Comparison of ENCODE assay signal across 19 cellular contexts in the genomic region with DNA sequence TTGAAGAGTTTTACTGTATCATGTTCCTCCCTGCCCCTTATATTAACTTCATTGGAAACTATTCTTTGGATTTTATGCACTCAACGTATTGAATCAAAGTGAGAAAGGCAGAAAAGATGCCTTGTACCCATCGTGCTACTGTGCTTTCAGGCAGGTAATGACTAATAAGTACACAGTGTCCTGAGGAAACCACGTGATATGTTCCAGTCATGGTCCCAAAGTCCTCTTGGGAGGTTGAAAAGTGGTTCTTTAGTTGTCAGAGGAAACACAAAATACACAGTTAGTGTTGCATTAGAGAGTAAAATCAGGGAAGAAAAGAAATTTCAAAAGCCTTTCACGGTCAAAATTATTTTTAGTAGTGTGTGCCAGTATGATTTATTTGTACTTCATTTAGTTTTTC.
DNase-seq lines count a peak whose midpoint lies in the region; ATAC-seq, FAIRE-seq and TF ChIP-seq lines count a peak whose summit lies in the region.
"Had no signal": no experiment of that assay in that cellular context is flagged by ENCODE, and none has a peak within 500 bp of the region (broad histone marks: within the 10 kb centered on the region; RNA-seq: fewer than 3 reads in every experiment).

No MANE protein-coding gene starts in this region.

- no peak for FAIRE-seq in HepG2 (lab: Jason Lieb, UNC)
- FAIRE-seq: GM19239 had no signal

- TF ChIP-seq CTCF in epithelial cell of esophagus (IDR thresholded peaks at IDR 0.05; ENCODE audit: insufficient read depth, low read depth, low read length, missing control alignments) (no peak), HepG2 (CRISPR knock-in tag; IDR thresholded peaks at IDR 0.05) (no peak), thyroid gland (IDR thresholded peaks at IDR 0.05) (no peak)

- POLR2A ChIA-PET in HepG2 (lab: Yijun Ruan, JAX), result no interaction called here

- DNase-seq in DMS53 (lab: John Stamatoyannopoulos, UW) (peak; percentile 8), DMS53 treated with DMSO at 0.1 percent for 48 hours (lab: John Stamatoyannopoulos, UW; ENCODE audit: unreplicated experiment) (no peak), epithelial cell of esophagus (ENCODE audit: low read depth) (peak; percentile 33), HepG2 (ENCODE audit: low spot score) (peak; percentile 20), thyroid gland (peak; percentile 37 to 45), amniotic stem cell (lab: John Stamatoyannopoulos, UW) (no peak)
- DNase-seq: GF-D8, GOT3, NCI-H1105 treated with DMSO at 0.1 percent for 48 hours, NCI-H1694 treated with DMSO at 0.1 percent for 48 hours, NCI-H510A, NCI-H748 treated with DMSO at 0.1 percent for 48 hours, PC-3, SJCRH30 had no signal

- H3K4me1 ChIP-seq in HepG2 (ENCODE audit: insufficient read depth, low read length), result peaks cover 13% of the 10 kb centered on the region; the same call in 1 of the 2 replicates
- H3K4me1 ChIP-seq in thyroid gland, result peaks cover 5 to 8% of the 10 kb centered on the region in 2 donors
- H3K4me1 ChIP-seq: SJCRH30 had no signal

- no peaks in the 10 kb centered on the region for H3K79me2 ChIP-seq in HepG2 (ENCODE audit: insufficient read depth, low read length)

- TF ChIP-seq POLR2A in HepG2 (IDR thresholded peaks at IDR 0.05; ENCODE audit: insufficient read depth in 1 of 2, low read depth in 2 of 2, low read length in 2 of 2) (no peak), thyroid gland (IDR thresholded peaks at IDR 0.05) (peak in 1 of 2 donors; percentile 22)

- H2AFZ ChIP-seq in HepG2 (ENCODE audit: low read length), result no peak overlapping the region

- H4K20me1 ChIP-seq in HepG2 (ENCODE audit: insufficient read depth, low read length), result no peaks in the 10 kb centered on the region

- ATAC-seq in HepG2 (peak; percentile 88), GM21447 (IDR thresholded peaks at IDR 0.05; ENCODE audit: unreplicated experiment) (no peak), GM19328 (IDR thresholded peaks at IDR 0.05; ENCODE audit: unreplicated experiment) (no peak)
- ATAC-seq: HCT116, PC-3 had no signal

- H3K4me3 ChIP-seq in epithelial cell of esophagus (ENCODE audit: low read length) (no peak overlapping the region), HepG2 (replicated peaks in 1 of 3; ENCODE audit: insufficient read depth in 1 of 3, low read depth in 2 of 3, low read length in 3 of 3) (no peak overlapping the region), thyroid gland (replicated peaks in 1 of 3) (no peak overlapping the region)
- H3K4me3 ChIP-seq: SJCRH30 had no signal

- no peak for TF ChIP-seq RAD21 in HepG2 (CRISPR knock-in tag; IDR thresholded peaks at IDR 0.05)

- CTCF ChIA-PET in HepG2 (lab: Yijun Ruan, JAX; ENCODE audit: low intra/inter-chr PET ratio, low total read pairs), result no interaction called here

- in situ Hi-C loops in HepG2 (cut with HindIII; ENCODE audit: extremely low pct_ligation_motif_present, low pct_unique_long_range_greater_than_20kb), result no loop called here

- H3K27me3 ChIP-seq in HepG2 (ENCODE audit: control insufficient read depth in 1 of 2, insufficient read depth in 2 of 2, low read length in 2 of 2), result no peaks in the 10 kb centered on the region; a peak in 1 of 5 replicates
- H3K27me3 ChIP-seq in thyroid gland, result no peaks in the 10 kb centered on the region
- H3K27me3 ChIP-seq: SJCRH30 had no signal

- no peaks in the 10 kb centered on the region for H3K9me3 ChIP-seq in HepG2 (ENCODE audit: low read length)
- no peaks in the 10 kb centered on the region for H3K9me3 ChIP-seq in thyroid gland
- H3K9me3 ChIP-seq: SJCRH30 had no signal

- no TSS peak for BruUV-seq in HepG2 (replicated peaks; lab: Mats Ljungman, UMichigan)

- H3K36me3 ChIP-seq in HepG2 (replicated peaks in 1 of 2; ENCODE audit: control insufficient read depth in 1 of 2, insufficient read depth in 2 of 2, low read length in 2 of 2) (no peaks in the 10 kb centered on the region), thyroid gland (no peaks in the 10 kb centered on the region)
- H3K36me3 ChIP-seq: SJCRH30 had no signal

- H3K9ac ChIP-seq in HepG2 (ENCODE audit: insufficient read depth, low read depth, low read length), result no peak overlapping the region

- intact Hi-C loops in HepG2 (cut with micrococcal nuclease; ENCODE audit: unreplicated experiment), result no loop called here
- intact Hi-C loops in thyroid gland (cut with DNase I), result no loop called here

- no peak for TF ChIP-seq EP300 in HepG2 (IDR thresholded peaks at IDR 0.05; ENCODE audit: low read depth in 2 of 2, low read length in 2 of 2)
- no peak for TF ChIP-seq EP300 in HepG2 (CRISPR knock-in tag; IDR thresholded peaks at IDR 0.05; ENCODE audit: borderline replicate concordance)

- no peak overlapping the region for H3K27ac ChIP-seq in HepG2 (ENCODE audit: extremely low read length, insufficient read depth, low read length)
- peak overlapping the region; percentile 51 to 88 (median 52) for H3K27ac ChIP-seq in thyroid gland
- H3K27ac ChIP-seq: 22Rv1, SJCRH30 had no signal

- peak overlapping the region; percentile 41; the same call in 1 of the 2 replicates for H3K4me2 ChIP-seq in HepG2 (ENCODE audit: low read depth, low read length)

- WGBS in HepG2 (ENCODE audit: low lambda C conversion rate), result 3% methylated on average over 4 of the region's 4 CpGs
- WGBS in thyroid gland, 2 donors, result 33 to 34% methylated on average over 4 of the region's 4 CpGs

TF ChIP-seq in HepG2, 621 proteins besides CTCF, POLR2A, EP300 and RAD21 (continues in another document):
- TF ChIP-seq ZNF607 (CRISPR knock-in tag; IDR thresholded peaks at IDR 0.05; ENCODE audit: borderline replicate concordance), result no peak
- peak; percentile 56; the same call in 1 of the 2 replicates for TF ChIP-seq USF2 (IDR thresholded peaks at IDR 0.05; ENCODE audit: low read depth, low read length)
- TF ChIP-seq USF2 (CRISPR knock-in tag; IDR thresholded peaks at IDR 0.05; ENCODE audit: borderline replicate concordance), result peak; percentile 40; the same call in 1 of the 2 replicates
- peak; percentile 32; the same call in 1 of the 2 replicates for TF ChIP-seq HNF4A (CRISPR knock-in tag; IDR thresholded peaks at IDR 0.05)
- TF ChIP-seq RAD51 (IDR thresholded peaks at IDR 0.05; ENCODE audit: borderline replicate concordance), result peak; percentile 89; the same call in 1 of the 2 replicates
- TF ChIP-seq PAXIP1 (CRISPR knock-in tag; conservative IDR thresholded peaks at IDR 0.05), result 0 out of 2 replicates have a peak, but pooled peaks have one; percentile 16
- no peak for TF ChIP-seq GABPA (IDR thresholded peaks at IDR 0.05; ENCODE audit: low read depth, low read length)
- TF ChIP-seq GABPA (CRISPR knock-in tag; IDR thresholded peaks at IDR 0.05; ENCODE audit: low read depth), result peak; percentile 9; the same call in 1 of the 2 replicates
- TF ChIP-seq, protein P1, sequence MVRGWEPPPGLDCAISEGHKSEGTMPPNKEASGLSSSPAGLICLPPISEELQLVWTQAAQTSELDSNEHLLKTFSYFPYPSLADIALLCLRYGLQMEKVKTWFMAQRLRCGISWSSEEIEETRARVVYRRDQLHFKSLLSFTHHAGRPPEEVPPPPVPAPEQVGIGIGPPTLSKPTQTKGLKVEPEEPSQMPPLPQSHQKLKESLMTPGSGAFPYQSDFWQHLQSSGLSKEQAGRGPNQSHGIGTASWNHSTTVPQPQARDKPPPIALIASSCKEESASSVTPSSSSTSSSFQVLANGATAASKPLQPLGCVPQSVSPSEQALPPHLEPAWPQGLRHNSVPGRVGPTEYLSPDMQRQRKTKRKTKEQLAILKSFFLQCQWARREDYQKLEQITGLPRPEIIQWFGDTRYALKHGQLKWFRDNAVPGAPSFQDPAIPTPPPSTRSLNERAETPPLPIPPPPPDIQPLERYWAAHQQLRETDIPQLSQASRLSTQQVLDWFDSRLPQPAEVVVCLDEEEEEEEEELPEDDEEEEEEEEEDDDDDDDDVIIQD (CRISPR knock-in tag; IDR thresholded peaks at IDR 0.05; ENCODE audit: low read depth), result peak; percentile 87; the same call in 1 of the 2 replicates

Comparison
In these comparisons a context has a peak if more than half of its experiments do, and no peak if none do; other contexts are left out.
1. DNase-seq: peak in DMS53 (single experiment), epithelial cell of esophagus (single experiment), HepG2 (single experiment) and thyroid gland (2 of 2); none in DMS53 treated with DMSO at 0.1 percent for 48 hours (single experiment) and amniotic stem cell (single experiment).